Comparison of ENCODE assay signal across 1 cellular context in genomic region chr11:121417607-121418006, GRCh38.
TF ChIP-seq lines count a peak whose summit lies in the region.

No MANE protein-coding gene starts in this region.

TF ChIP-seq in liver, 16 proteins besides CTCF, POLR2A, EP300 and RAD21 (continued from another document):
- TF ChIP-seq ZBTB33 (IDR thresholded peaks at IDR 0.05) (no peak), FOXA2 (IDR thresholded peaks at IDR 0.05) (no peak), HNF4G (IDR thresholded peaks at IDR 0.05) (no peak), JUND (IDR thresholded peaks at IDR 0.05) (no peak), HNF4A (conservative IDR thresholded peaks at IDR 0.05) (no peak), RXRA (IDR thresholded peaks at IDR 0.05) (no peak), FOXA1 (IDR thresholded peaks at IDR 0.05) (no peak), TAF1 (conservative IDR thresholded peaks at IDR 0.05) (no peak)
